8 cellular contexts compared by ENCODE assay signal in the genomic region with DNA sequence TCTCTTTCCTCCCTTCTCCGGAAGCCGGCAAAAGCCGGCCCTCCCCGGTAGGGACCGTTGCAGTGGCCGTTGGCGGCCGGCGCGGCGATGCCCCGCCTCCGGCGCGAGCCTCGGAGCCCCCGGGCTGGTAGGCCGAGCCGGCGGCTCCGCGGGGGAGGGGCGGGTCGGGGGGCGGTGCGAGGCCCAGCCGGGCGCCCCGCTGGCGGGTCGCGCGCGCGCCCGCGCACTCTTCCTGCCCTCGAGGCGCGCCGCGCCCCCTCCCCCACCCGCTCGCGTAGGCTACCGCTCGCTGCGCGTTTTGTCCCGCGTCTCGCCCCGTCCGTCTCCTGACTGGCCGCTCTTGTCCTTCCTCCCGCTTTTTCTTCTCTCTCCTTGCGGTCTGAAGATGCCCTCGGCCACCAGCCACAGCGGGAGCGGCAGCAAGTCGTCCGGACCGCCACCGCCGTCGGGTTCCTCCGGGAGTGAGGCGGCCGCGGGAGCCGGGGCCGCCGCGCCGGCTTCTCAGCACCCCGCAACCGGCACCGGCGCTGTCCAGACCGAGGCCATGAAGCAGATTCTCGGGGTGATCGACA. TPM values are rescaled to one million over a fixed set of nuclear protein-coding genes. Genes with fewer than 3 reads are reported as not detected.
DNase-seq lines count a peak whose midpoint lies in the region; ATAC-seq and TF ChIP-seq lines count a peak whose summit lies in the region.

No MANE protein-coding gene starts in this region.

- ATAC-seq in GM21381 (IDR thresholded peaks at IDR 0.05; ENCODE audit: unreplicated experiment): peak; percentile 54

- no TSS peak for BruUV-seq in OCI-LY7 (replicated peaks; lab: Mats Ljungman, UMichigan)

- POLR2A ChIA-PET in OCI-LY7 (lab: Charles Lee): interaction anchor here (1.4 to 2.6 kb wide), 3 partner anchors 8 to 53 kb away, joined by 5 to 18 read pairs (median 6); a partner anchor contains a TSS

- peak; percentile 78 for DNase-seq in Caki2 (ENCODE audit: low read depth)
- peak; percentile 92 for DNase-seq in OCI-LY7 (ENCODE audit: low spot score)
- DNase-seq in activated T-cell treated with anti-CD3 and anti-CD28 coated beads, Interleukin-2, amount 50 U/mL, for 24 hours: peak; percentile 93
- peak; percentile 69 to 77 for DNase-seq in stimulated activated CD8-positive, alpha-beta memory T cell treated with anti-CD3 and anti-CD28 coated beads, Interleukin-7, amount 100 ng/mL, for 1 hour (ENCODE audit: low read depth in 2 of 2)

- H3K4me3 ChIP-seq in HUES48 (ENCODE audit: low read depth, low read length) (peak overlapping the region; percentile 98), OCI-LY7 (ENCODE audit: low read depth, low read length, poor library complexity, severe bottlenecking) (peak overlapping the region; percentile 90), esophagus (ENCODE audit: low read depth in 1 of 2, low read length in 2 of 2) (peak overlapping the region; percentile 78 to 84), muscle layer of colon (ENCODE audit: low read depth in 1 of 2, low read length in 2 of 2) (peak overlapping the region; percentile 77 to 99)

- peaks cover 56% of the 10 kb centered on the region for H3K79me2 ChIP-seq in OCI-LY7 (ENCODE audit: insufficient read depth, low read depth, low read length)

- H3K4me1 Mint-ChIP-seq in activated T-cell treated with anti-CD3 and anti-CD28 coated beads, Interleukin-2, amount 50 U/mL, for 24 hours (ENCODE audit: low read depth): peaks cover 35% of the 10 kb centered on the region

- no peak for TF ChIP-seq CTCF in OCI-LY7 (conservative IDR thresholded peaks at IDR 0.05; ENCODE audit: low read length)

- H2AFZ ChIP-seq in OCI-LY7 (ENCODE audit: low read length): no peak overlapping the region

- no peaks in the 10 kb centered on the region for H3K9me2 ChIP-seq in OCI-LY7 (ENCODE audit: insufficient read depth, low read length)

- H3K9me3 ChIP-seq in HUES48 (ENCODE audit: control insufficient read depth, insufficient read depth, low read length) (no peaks in the 10 kb centered on the region), OCI-LY7 (ENCODE audit: low read length) (no peaks in the 10 kb centered on the region), esophagus (ENCODE audit: control insufficient read depth in 2 of 2, insufficient read depth in 1 of 2, low read depth in 1 of 2, low read length in 1 of 2) (no peaks in the 10 kb centered on the region), muscle layer of colon (ENCODE audit: low read length) (no peaks in the 10 kb centered on the region)

- H3K4me2 ChIP-seq in OCI-LY7 (ENCODE audit: low read length): peak overlapping the region; percentile 88

- CTCF ChIA-PET in OCI-LY7 (lab: Charles Lee; ENCODE audit: unreplicated experiment): no interaction called here

- no peaks in the 10 kb centered on the region for H3K9me3 Mint-ChIP-seq in activated T-cell treated with anti-CD3 and anti-CD28 coated beads, Interleukin-2, amount 50 U/mL, for 24 hours

- H3K36me3 ChIP-seq in HUES48 (ENCODE audit: control insufficient read depth, insufficient read depth, low read length): peaks cover 29% of the 10 kb centered on the region
- peaks cover 50% of the 10 kb centered on the region for H3K36me3 ChIP-seq in OCI-LY7 (ENCODE audit: insufficient read depth, low read length)
- peaks cover 0 to 2% of the 10 kb centered on the region in 2 donors for H3K36me3 ChIP-seq in esophagus (ENCODE audit: control insufficient read depth in 2 of 2, insufficient read depth in 2 of 2, low read length in 1 of 2)
- H3K36me3 ChIP-seq in muscle layer of colon (ENCODE audit: insufficient read depth, low read length): peaks cover 11% of the 10 kb centered on the region

- H3K4me1 ChIP-seq in HUES48 (ENCODE audit: control insufficient read depth, insufficient read depth, low read length) (peaks cover 23% of the 10 kb centered on the region), OCI-LY7 (ENCODE audit: insufficient read depth, low read length, poor library complexity, severe bottlenecking) (peaks cover 48% of the 10 kb centered on the region), esophagus (ENCODE audit: control insufficient read depth in 2 of 2, insufficient read depth in 2 of 2, low read length in 1 of 2) (peaks cover 0 to 2% of the 10 kb centered on the region in 2 donors), muscle layer of colon (ENCODE audit: insufficient read depth, low read length) (peaks cover 44% of the 10 kb centered on the region)

- peaks cover 50% of the 10 kb centered on the region for H3K36me3 Mint-ChIP-seq in activated T-cell treated with anti-CD3 and anti-CD28 coated beads, Interleukin-2, amount 50 U/mL, for 24 hours (ENCODE audit: low read depth)

- WGBS in esophagus, 2 donors: 1 to 2% methylated on average over 46 to 82 of the region's 82 CpGs

- in situ Hi-C loops in Caki2 (cut with HindIII; ENCODE audit: low pct_unique_long_range_greater_than_20kb, low sequenced_read_pairs): no loop called here

- H3K27ac Mint-ChIP-seq in activated T-cell treated with anti-CD3 and anti-CD28 coated beads, Interleukin-2, amount 50 U/mL, for 24 hours: peak overlapping the region; percentile 99

- H3K9ac ChIP-seq in HUES48 (ENCODE audit: low read depth, low read length): peak overlapping the region; percentile 99
- peak overlapping the region; percentile 89 for H3K9ac ChIP-seq in muscle layer of colon (ENCODE audit: low read length)

- no peaks in the 10 kb centered on the region for H3K27me3 Mint-ChIP-seq in activated T-cell treated with anti-CD3 and anti-CD28 coated beads, Interleukin-2, amount 50 U/mL, for 24 hours

- peak overlapping the region; percentile 99 for H3K4me3 Mint-ChIP-seq in activated T-cell treated with anti-CD3 and anti-CD28 coated beads, Interleukin-2, amount 50 U/mL, for 24 hours

- intact Hi-C loops in OCI-LY7 (cut with micrococcal nuclease; ENCODE audit: unreplicated experiment): loop anchor here (2.0 to 10.0 kb wide), 4 partner anchors 15 to 1157 kb away; a partner anchor contains a TSS

- H3K27ac ChIP-seq in HUES48 (ENCODE audit: low read depth, low read length) (peak overlapping the region; percentile 100), OCI-LY7 (ENCODE audit: low read depth, low read length, poor library complexity, severe bottlenecking) (peak overlapping the region; percentile 90), esophagus (ENCODE audit: low read depth in 2 of 2, low read length in 1 of 2) (peak overlapping the region; percentile 98), muscle layer of colon (ENCODE audit: low read depth, low read length) (peak overlapping the region; percentile 99)

- no peaks in the 10 kb centered on the region for H3K27me3 ChIP-seq in HUES48 (ENCODE audit: control insufficient read depth, insufficient read depth, low read length)
- no peaks in the 10 kb centered on the region for H3K27me3 ChIP-seq in esophagus (ENCODE audit: control insufficient read depth in 1 of 2, insufficient read depth in 2 of 2, low read length in 2 of 2)
- H3K27me3 ChIP-seq in muscle layer of colon (ENCODE audit: control insufficient read depth in 1 of 2, insufficient read depth in 2 of 2, low read length in 2 of 2): no peaks in the 10 kb centered on the region

- peaks cover 37% of the 10 kb centered on the region for H4K20me1 ChIP-seq in OCI-LY7 (ENCODE audit: insufficient read depth, low read length)

RNA-seq across cellular contexts. Expression of a gene that starts 0.6 kb away (rescaled TPM):
- 67.4 and 79.4 TPM in 2 replicates for total RNA-seq in Caki2 (2014; rRNA removed; shearing (Covaris generic); ENCODE audit: low replicate concordance)
- total RNA-seq in OCI-LY7 (2014; rRNA removed; shearing (Covaris generic)): 259 and 260 TPM in 2 replicates
- total RNA-seq in OCI-LY7 (2022): 286 and 298 TPM in 2 replicates
- 10 to 100 TPM; 54.0 to 58.8 TPM for polyA plus RNA-seq in esophagus

RNA-seq across cellular contexts. Expression of a gene that starts 53.3 kb away (rescaled TPM):
- total RNA-seq in Caki2 (2014; rRNA removed; shearing (Covaris generic); ENCODE audit: low replicate concordance): 35.6 and 38.6 TPM in 2 replicates
- total RNA-seq in OCI-LY7 (2014; rRNA removed; shearing (Covaris generic)): 62.5 and 64.9 TPM in 2 replicates
- 94.2 and 120 TPM in 2 replicates for total RNA-seq in OCI-LY7 (2022)
- polyA plus RNA-seq in esophagus: 10 to 100 TPM; 21.9 to 24.0 TPM

Comparison
In these comparisons a context has a peak if more than half of its experiments do, and no peak if none do; other contexts are left out.
1. Peak in every context shown above with its lines: DNase-seq, ATAC-seq, H3K4me3 ChIP-seq and H3K27ac ChIP-seq.